11 cellular contexts compared by ENCODE assay signal in genomic region chr14:91383439-91383838, GRCh38. TPM values are rescaled to one million over a fixed set of nuclear protein-coding genes. Genes with fewer than 3 reads are reported as not detected.
DNase-seq lines count a peak whose midpoint lies in the region; ATAC-seq and TF ChIP-seq lines count a peak whose summit lies in the region.
"Had no signal": no experiment of that assay in that cellular context is flagged by ENCODE, and none has a peak within 500 bp of the region (broad histone marks: within the 10 kb centered on the region; RNA-seq: fewer than 3 reads in every experiment).

No MANE protein-coding gene starts in this region.

- no peak overlapping the region; the same call in 1 of the 2 replicates for H3K4me3 ChIP-seq in HUES64 (ENCODE audit: low read length)
- H3K4me3 ChIP-seq in SJCRH30, result peak overlapping the region; percentile 6; the same call in 1 of the 2 replicates
- no peak overlapping the region for H3K4me3 ChIP-seq in esophagus muscularis mucosa
- H3K4me3 ChIP-seq: A549 had no signal

- no peaks in the 10 kb centered on the region for H3K27me3 ChIP-seq in HUES64 (ENCODE audit: insufficient read depth, low read length)
- no peaks in the 10 kb centered on the region for H3K27me3 ChIP-seq in SJCRH30
- H3K27me3 ChIP-seq in esophagus muscularis mucosa, result no peaks in the 10 kb centered on the region

- H3K9me3 ChIP-seq in HUES64 (ENCODE audit: insufficient read depth, low read depth, low read length), result no peaks in the 10 kb centered on the region
- H3K9me3 ChIP-seq in SJCRH30 (replicated peaks), result no peaks in the 10 kb centered on the region
- no peaks in the 10 kb centered on the region for H3K9me3 ChIP-seq in esophagus muscularis mucosa
- H3K9me3 ChIP-seq: A549 had no signal

- intact Hi-C loops in esophagus muscularis mucosa (cut with DNase I), result no loop called here

- 81% methylated on average over 6 of the region's 7 CpGs for WGBS in HUES64
- WGBS in esophagus muscularis mucosa, result 74% methylated on average over 7 of the region's 7 CpGs

- 0 out of 2 replicates have a peak overlapping the region, but pooled peaks have one; percentile 7 for H3K9ac ChIP-seq in HUES64 (ENCODE audit: low read depth, low read length)

- peak overlapping the region in 7 of 10 donors; percentile 28 to 77 (median 65) for H3K4me3 Mint-ChIP-seq in naive thymus-derived CD8-positive, alpha-beta T cell

- H3K4me1 ChIP-seq in HUES64 (ENCODE audit: insufficient read depth, low read length), result peaks cover 26% of the 10 kb centered on the region
- H3K4me1 ChIP-seq in SJCRH30, result peaks cover 49% of the 10 kb centered on the region
- peaks cover 16 to 37% (median 23%) of the 10 kb centered on the region in 4 donors for H3K4me1 ChIP-seq in esophagus muscularis mucosa

- TF ChIP-seq EP300 in esophagus muscularis mucosa (IDR thresholded peaks at IDR 0.05), result no peak

- peak overlapping the region in 9 of 10 donors; percentile 62 to 95 (median 81) for H3K27ac Mint-ChIP-seq in naive thymus-derived CD8-positive, alpha-beta T cell

- H3K27ac ChIP-seq in HUES64 (ENCODE audit: low read depth, low read length) (no peak overlapping the region), SJCRH30 (peak overlapping the region; percentile 18), esophagus muscularis mucosa (replicated peaks in 1 of 4) (no peak overlapping the region)
- H3K27ac ChIP-seq: A549 had no signal

- H3K36me3 ChIP-seq in HUES64 (ENCODE audit: insufficient read depth, low read length), result peaks cover 4% of the 10 kb centered on the region; the same call in 1 of the 2 replicates
- H3K36me3 ChIP-seq in SJCRH30, result no peaks in the 10 kb centered on the region
- no peaks in the 10 kb centered on the region for H3K36me3 ChIP-seq in esophagus muscularis mucosa

- no peak for TF ChIP-seq CTCF in esophagus muscularis mucosa (IDR thresholded peaks at IDR 0.05)

- H3K36me3 Mint-ChIP-seq in naive thymus-derived CD8-positive, alpha-beta T cell, result peaks cover 0 to 44% (median 2%) of the 10 kb centered on the region in 3 donors

- peak; percentile 52 for DNase-seq in NCI-H345 (lab: John Stamatoyannopoulos, UW)
- DNase-seq in NCI-H345 treated with DMSO at 0.1 percent for 48 hours (lab: John Stamatoyannopoulos, UW; ENCODE audit: unreplicated experiment), result no peak
- peak; percentile 54 to 76 for DNase-seq in SJCRH30
- no peak for DNase-seq in naive thymus-derived CD8-positive, alpha-beta T cell
- no peak for DNase-seq in NCI-H446 treated with DMSO at 0.1 percent for 48 hours (lab: John Stamatoyannopoulos, UW)
- DNase-seq in esophagus muscularis mucosa (ENCODE audit: extremely low spot score), result no peak
- DNase-seq: effector CD4-positive, alpha-beta T cell; NCI-H774 had no signal

- H3K4me1 Mint-ChIP-seq in naive thymus-derived CD8-positive, alpha-beta T cell, result peaks cover 58 to 98% (median 93%) of the 10 kb centered on the region in 4 donors

- H3K27me3 Mint-ChIP-seq in naive thymus-derived CD8-positive, alpha-beta T cell, result no peaks in the 10 kb centered on the region

- H3K9me3 Mint-ChIP-seq in naive thymus-derived CD8-positive, alpha-beta T cell, result no peaks in the 10 kb centered on the region

- ATAC-seq in naive thymus-derived CD8-positive, alpha-beta T cell, result no peak
- ATAC-seq in HG02588 (IDR thresholded peaks at IDR 0.05; ENCODE audit: unreplicated experiment), result no peak
- ATAC-seq: A549 had no signal

- POLR2A ChIA-PET in naive thymus-derived CD8-positive, alpha-beta T cell (lab: Charles Lee), result no interaction called here

- no peak for TF ChIP-seq POLR2A in esophagus muscularis mucosa (IDR thresholded peaks at IDR 0.05; ENCODE audit: low read depth)

RNA-seq across cellular contexts. Expression of gene CCDC88C, which starts 34.2 kb away (rescaled TPM):
- polyA plus RNA-seq in HUES64 (2013, experiment 1 of 2), result 17.3 TPM
- 19.0 TPM for polyA plus RNA-seq in HUES64 (2013, experiment 2 of 2)
- 8.9 TPM in 2 replicates for total RNA-seq in SJCRH30 (2014; rRNA removed; shearing (Covaris generic))
- 100 to 1,000 TPM; 300 to 322 TPM for total RNA-seq in naive thymus-derived CD8-positive, alpha-beta T cell
- polyA plus RNA-seq in naive thymus-derived CD8-positive, alpha-beta T cell, result 10 to 100 TPM; 23.4 to 41.9 (median 24.0) TPM
- 1 to 10 TPM; 4.2 to 6.3 (median 5.6) TPM for total RNA-seq in esophagus muscularis mucosa

Comparison
In these comparisons a context has a peak if more than half of its experiments do, and no peak if none do; other contexts are left out.
1. DNase-seq: peak in NCI-H345 (single experiment) and SJCRH30 (2 of 2); none in NCI-H345 treated with DMSO at 0.1 percent for 48 hours (single experiment), naive thymus-derived CD8-positive, alpha-beta T cell (0 of 10), NCI-H446 treated with DMSO at 0.1 percent for 48 hours (single experiment) and esophagus muscularis mucosa (single experiment).
2. RNA of gene CCDC88C, which starts 34.2 kb away (total RNA-seq): 300 to 322 TPM in naive thymus-derived CD8-positive, alpha-beta T cell; 8.9 TPM in SJCRH30 and 4.2 to 6.3 TPM in esophagus muscularis mucosa; every median in the first group is over 10 times any median in the second.